In genomic region chr6:21348462-21349195, GRCh38 we compare ENCODE assay signal across 9 cellular contexts.
DNase-seq lines count a peak whose midpoint lies in the region; ATAC-seq and TF ChIP-seq lines count a peak whose summit lies in the region.
"Had no signal": no experiment of that assay in that cellular context is flagged by ENCODE, and none has a peak within 500 bp of the region (broad histone marks: within the 10 kb centered on the region; RNA-seq: fewer than 3 reads in every experiment).

No MANE protein-coding gene starts in this region.

- no peaks in the 10 kb centered on the region for H3K9me3 ChIP-seq in right atrium auricular region
- H3K9me3 ChIP-seq in aorta (ENCODE audit: control insufficient read depth, low read length): no peaks in the 10 kb centered on the region

- H3K27ac Mint-ChIP-seq in activated CD4-positive, alpha-beta memory T cell treated with anti-CD3 and anti-CD28 coated beads, Interleukin-2, amount 10 ng/mL, durations not matched to agents 7 days and 5 days: no peak overlapping the region
- H3K27ac Mint-ChIP-seq: CD4-positive, CD25-positive, alpha-beta regulatory T cell had no signal

- H3K4me3 ChIP-seq in right atrium auricular region (no peak overlapping the region), aorta (ENCODE audit: low read length in 2 of 2) (no peak overlapping the region)

- no peak for TF ChIP-seq CTCF in right atrium auricular region (IDR thresholded peaks at IDR 0.05)

- H3K27ac ChIP-seq in right atrium auricular region: no peak overlapping the region
- no peak overlapping the region for H3K27ac ChIP-seq in aorta (ENCODE audit: low read depth in 1 of 2, low read length in 2 of 2)

- H3K27me3 ChIP-seq in right atrium auricular region (no peaks in the 10 kb centered on the region), aorta (ENCODE audit: control insufficient read depth in 1 of 2, insufficient read depth in 2 of 2, low read length in 1 of 2) (no peaks in the 10 kb centered on the region)

- DNase-seq in Right ventricle myocardium inferior (ENCODE audit: missing footprints) (no peak), right atrium auricular region (ENCODE audit: low spot score) (no peak), astrocyte of the hippocampus (ENCODE audit: low read depth, low spot score) (peak; percentile 84), kidney tubule cell (ENCODE audit: low spot score) (peak; percentile 83), aorta (peak; percentile 75 to 79), germinal center (ENCODE audit: low spot score) (no peak)
- no peak for DNase-seq in activated CD4-positive, alpha-beta memory T cell treated with anti-CD3 and anti-CD28 coated beads, Interleukin-2, amount 10 ng/mL, durations not matched to agents 7 days and 5 days
- DNase-seq: CD4-positive, CD25-positive, alpha-beta regulatory T cell had no signal

- H3K9me3 Mint-ChIP-seq in activated CD4-positive, alpha-beta memory T cell treated with anti-CD3 and anti-CD28 coated beads, Interleukin-2, amount 10 ng/mL, durations not matched to agents 7 days and 5 days: peaks cover 3% of the 10 kb centered on the region

- H3K4me1 Mint-ChIP-seq in activated CD4-positive, alpha-beta memory T cell treated with anti-CD3 and anti-CD28 coated beads, Interleukin-2, amount 10 ng/mL, durations not matched to agents 7 days and 5 days: no peaks in the 10 kb centered on the region
- H3K4me1 Mint-ChIP-seq: CD4-positive, CD25-positive, alpha-beta regulatory T cell had no signal

- H3K36me3 ChIP-seq in right atrium auricular region: no peaks in the 10 kb centered on the region
- no peaks in the 10 kb centered on the region for H3K36me3 ChIP-seq in aorta (ENCODE audit: control insufficient read depth in 1 of 2, insufficient read depth in 2 of 2, low read length in 1 of 2)

- peak; percentile 39 for ATAC-seq in Right ventricle myocardium inferior
- no peak for ATAC-seq in aorta (ENCODE audit: low FRiP score)
- no peak for ATAC-seq in HG03045 (IDR thresholded peaks at IDR 0.05; ENCODE audit: unreplicated experiment)

- POLR2A ChIA-PET in activated CD4-positive, alpha-beta memory T cell treated with anti-CD3 and anti-CD28 coated beads, Interleukin-2, amount 10 ng/mL, durations not matched to agents 7 days and 5 days (lab: Charles Lee): no interaction called here

- WGBS in aorta, 2 donors: 12 to 19% methylated on average over 7 of the region's 7 CpGs

- CTCF ChIA-PET in activated CD4-positive, alpha-beta memory T cell treated with anti-CD3 and anti-CD28 coated beads, Interleukin-2, amount 10 ng/mL, durations not matched to agents 7 days and 5 days (lab: Charles Lee): no interaction called here

- intact Hi-C loops in Right ventricle myocardium inferior (cut with DNase I) (no loop called here), aorta (cut with DNase I) (no loop called here)

- H3K36me3 Mint-ChIP-seq in activated CD4-positive, alpha-beta memory T cell treated with anti-CD3 and anti-CD28 coated beads, Interleukin-2, amount 10 ng/mL, durations not matched to agents 7 days and 5 days (ENCODE audit: low read depth): no peaks in the 10 kb centered on the region
- H3K36me3 Mint-ChIP-seq: CD4-positive, CD25-positive, alpha-beta regulatory T cell had no signal

- H3K27me3 Mint-ChIP-seq in activated CD4-positive, alpha-beta memory T cell treated with anti-CD3 and anti-CD28 coated beads, Interleukin-2, amount 10 ng/mL, durations not matched to agents 7 days and 5 days: peaks cover 2% of the 10 kb centered on the region

- H3K4me1 ChIP-seq in right atrium auricular region (peaks cover 0 to 13% of the 10 kb centered on the region in 2 donors), aorta (ENCODE audit: control insufficient read depth in 1 of 2, insufficient read depth in 2 of 2, low read length in 2 of 2) (no peaks in the 10 kb centered on the region)

- no peak overlapping the region for H3K4me3 Mint-ChIP-seq in activated CD4-positive, alpha-beta memory T cell treated with anti-CD3 and anti-CD28 coated beads, Interleukin-2, amount 10 ng/mL, durations not matched to agents 7 days and 5 days
- H3K4me3 Mint-ChIP-seq: CD4-positive, CD25-positive, alpha-beta regulatory T cell had no signal

Comparison
In these comparisons a context has a peak if more than half of its experiments do, and no peak if none do; other contexts are left out.
1. DNase-seq: peak in astrocyte of the hippocampus (single experiment), kidney tubule cell (single experiment) and aorta (2 of 2); none in Right ventricle myocardium inferior (single experiment), right atrium auricular region (single experiment), activated CD4-positive, alpha-beta memory T cell treated with anti-CD3 and anti-CD28 coated beads, Interleukin-2, amount 10 ng/mL, durations not matched to agents 7 days and 5 days (single experiment) and germinal center (single experiment).